10 cellular contexts compared by ENCODE assay signal in the genomic region with DNA sequence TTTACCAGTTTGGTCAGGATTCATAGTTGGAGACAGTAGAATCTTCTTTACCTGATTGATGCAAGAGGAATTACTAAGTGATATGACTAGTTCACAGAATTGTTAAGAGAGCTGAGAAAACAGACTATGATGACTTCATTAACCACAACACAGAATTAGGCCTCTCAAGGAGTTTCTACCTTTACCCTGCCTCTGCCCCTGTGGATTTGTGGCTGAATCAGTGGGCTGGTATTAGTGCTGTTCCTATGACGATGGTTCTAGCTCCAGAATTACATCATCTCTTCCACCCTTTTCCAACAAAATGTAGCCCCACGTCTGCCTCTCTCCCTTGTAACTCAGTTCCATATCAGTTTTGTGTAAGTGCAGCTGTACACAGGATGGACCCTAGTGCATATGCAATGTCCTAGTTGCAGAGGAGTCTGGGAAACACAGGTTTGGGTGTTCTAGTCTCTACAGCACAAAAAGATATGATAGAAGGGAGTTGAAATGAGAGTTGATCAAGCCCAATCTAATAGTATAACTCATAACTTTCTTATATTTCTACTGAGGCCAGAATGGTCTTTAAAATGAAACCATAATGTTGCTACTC.
DNase-seq lines count a peak whose midpoint lies in the region; ATAC-seq and TF ChIP-seq lines count a peak whose summit lies in the region.
"Had no signal": no experiment of that assay in that cellular context is flagged by ENCODE, and none has a peak within 500 bp of the region (broad histone marks: within the 10 kb centered on the region; RNA-seq: fewer than 3 reads in every experiment).

No MANE protein-coding gene starts in this region.

- no peak overlapping the region for H3K9ac ChIP-seq in SK-N-SH

- no peak overlapping the region for H3K4me2 ChIP-seq in SK-N-SH

- no peak overlapping the region for H3K27ac Mint-ChIP-seq in T-helper 2 cell treated with Interferon-gamma antibody and Interleukin-4, amounts not matched to agents 5 μg/mL and 100 μg/mL, for 36 hours

- no peaks in the 10 kb centered on the region for H3K9me3 Mint-ChIP-seq in T-helper 2 cell treated with Interferon-gamma antibody and Interleukin-4, amounts not matched to agents 5 μg/mL and 100 μg/mL, for 36 hours
- H3K9me3 Mint-ChIP-seq: neural crest cell had no signal

- H3K9me2 ChIP-seq in SK-N-SH = no peaks in the 10 kb centered on the region

- WGBS in SK-N-SH (ENCODE audit: low lambda C conversion rate) = 6% methylated on average over 2 of the region's 2 CpGs

- DNase-seq in GM12865 (ENCODE audit: low read depth) (peak; percentile 16), epithelial cell of esophagus (ENCODE audit: low read depth) (peak; percentile 87), NCI-H2171 treated with DMSO at 0.1 percent for 48 hours (lab: John Stamatoyannopoulos, UW) (no peak), SK-N-SH (no peak), C1 segment of cervical spinal cord (lab: John Stamatoyannopoulos, UW) (no peak)
- DNase-seq in T-helper 2 cell treated with Interferon-gamma antibody and Interleukin-4, amounts not matched to agents 5 μg/mL and 100 μg/mL, for 36 hours (ENCODE audit: low spot score) = no peak
- DNase-seq: NCI-H2171 had no signal

- no peaks in the 10 kb centered on the region for H3K27me3 ChIP-seq in SK-N-SH (ENCODE audit: insufficient read depth)

- no peak overlapping the region for H3K4me3 Mint-ChIP-seq in T-helper 2 cell treated with Interferon-gamma antibody and Interleukin-4, amounts not matched to agents 5 μg/mL and 100 μg/mL, for 36 hours
- H3K4me3 Mint-ChIP-seq: neural crest cell had no signal

- H3K4me1 Mint-ChIP-seq in T-helper 2 cell treated with Interferon-gamma antibody and Interleukin-4, amounts not matched to agents 5 μg/mL and 100 μg/mL, for 36 hours (ENCODE audit: low read depth) = no peaks in the 10 kb centered on the region

- no peaks in the 10 kb centered on the region for H3K9me3 ChIP-seq in SK-N-SH

- H2AFZ ChIP-seq in SK-N-SH (ENCODE audit: low read depth) = no peak overlapping the region

- ATAC-seq in GM21360 (IDR thresholded peaks at IDR 0.05; ENCODE audit: unreplicated experiment) = peak; percentile 94
- peak; percentile 89 for ATAC-seq in HG03432 (IDR thresholded peaks at IDR 0.05; ENCODE audit: unreplicated experiment)

- TF ChIP-seq CTCF in GM12865 (IDR thresholded peaks at IDR 0.05; ENCODE audit: insufficient read depth, low read depth, low read length, missing control alignments) = no peak
- TF ChIP-seq CTCF in epithelial cell of esophagus (IDR thresholded peaks at IDR 0.05; ENCODE audit: insufficient read depth, low read depth, low read length, missing control alignments) = no peak
- no peak for TF ChIP-seq CTCF in SK-N-SH (IDR thresholded peaks at IDR 0.05)

- H3K27me3 Mint-ChIP-seq in T-helper 2 cell treated with Interferon-gamma antibody and Interleukin-4, amounts not matched to agents 5 μg/mL and 100 μg/mL, for 36 hours (ENCODE audit: low read depth) = peaks cover 15% of the 10 kb centered on the region

- CTCF ChIA-PET in SK-N-SH (lab: Yijun Ruan, JAX) = no interaction called here

- no peak for TF ChIP-seq EP300 in SK-N-SH (IDR thresholded peaks at IDR 0.05; ENCODE audit: borderline replicate concordance in 1 of 2, low read depth in 1 of 2, low read length in 1 of 2)

- H3K79me2 ChIP-seq in SK-N-SH (ENCODE audit: insufficient read depth) = no peaks in the 10 kb centered on the region

- H3K4me1 ChIP-seq in SK-N-SH (ENCODE audit: control insufficient read depth in 1 of 2, insufficient read depth in 2 of 2, low read depth in 1 of 2, low read length in 1 of 2) = no peaks in the 10 kb centered on the region

- H3K36me3 Mint-ChIP-seq in T-helper 2 cell treated with Interferon-gamma antibody and Interleukin-4, amounts not matched to agents 5 μg/mL and 100 μg/mL, for 36 hours (ENCODE audit: low read depth) = no peaks in the 10 kb centered on the region

- no peaks in the 10 kb centered on the region for H4K20me1 ChIP-seq in SK-N-SH (ENCODE audit: insufficient read depth)

- H3K27ac ChIP-seq in SK-N-SH (ENCODE audit: low read depth in 2 of 2, low read length in 1 of 2) = no peak overlapping the region

- H3K36me3 ChIP-seq in SK-N-SH (replicated peaks in 1 of 2; ENCODE audit: control insufficient read depth in 1 of 2, insufficient read depth in 2 of 2, low read length in 1 of 2) = no peaks in the 10 kb centered on the region

- H3F3A ChIP-seq in SK-N-SH (replicated peaks; ENCODE audit: insufficient read depth) = no peaks in the 10 kb centered on the region

- POLR2A ChIA-PET in SK-N-SH (lab: Yijun Ruan, JAX) = no interaction called here

- no peak for TF ChIP-seq RAD21 in SK-N-SH (IDR thresholded peaks at IDR 0.05; ENCODE audit: low read length)

- H3K4me3 ChIP-seq in GM12865 (ENCODE audit: low read depth, low read length) = no peak overlapping the region
- no peak overlapping the region for H3K4me3 ChIP-seq in epithelial cell of esophagus (ENCODE audit: low read length)
- H3K4me3 ChIP-seq in SK-N-SH (ENCODE audit: low read depth in 2 of 2, low read length in 1 of 2) = no peak overlapping the region

TF ChIP-seq in SK-N-SH, 30 proteins besides CTCF, POLR2A, EP300 and RAD21:
- TF ChIP-seq CHD2 (IDR thresholded peaks at IDR 0.05; ENCODE audit: low read length, partially characterized antibody) (no peak), NRF1 (IDR thresholded peaks at IDR 0.05; ENCODE audit: low read depth, low read length) (no peak), NFIC (IDR thresholded peaks at IDR 0.05; ENCODE audit: borderline replicate concordance) (no peak), RXRA (IDR thresholded peaks at IDR 0.05; ENCODE audit: borderline replicate concordance, low read depth) (no peak), MXI1 (IDR thresholded peaks at IDR 0.05; ENCODE audit: low read depth, low read length) (no peak), FOSL2 (IDR thresholded peaks at IDR 0.05; ENCODE audit: borderline replicate concordance, low read depth) (no peak), SIN3A (IDR thresholded peaks at IDR 0.05; ENCODE audit: borderline replicate concordance, low read depth, low read length) (no peak), SMC3 (IDR thresholded peaks at IDR 0.05; ENCODE audit: low read depth, low read length) (no peak), IRF3 (IDR thresholded peaks at IDR 0.05; ENCODE audit: low read depth, low read length) (no peak), RFX5 (IDR thresholded peaks at IDR 0.05; ENCODE audit: low read length) (no peak), GABPA (IDR thresholded peaks at IDR 0.05; ENCODE audit: low read depth) (no peak), RCOR1 (IDR thresholded peaks at IDR 0.05; ENCODE audit: low read length) (no peak), USF2 (IDR thresholded peaks at IDR 0.05; ENCODE audit: borderline replicate concordance, low read depth, low read length) (no peak)
- TF ChIP-seq, protein P1, sequence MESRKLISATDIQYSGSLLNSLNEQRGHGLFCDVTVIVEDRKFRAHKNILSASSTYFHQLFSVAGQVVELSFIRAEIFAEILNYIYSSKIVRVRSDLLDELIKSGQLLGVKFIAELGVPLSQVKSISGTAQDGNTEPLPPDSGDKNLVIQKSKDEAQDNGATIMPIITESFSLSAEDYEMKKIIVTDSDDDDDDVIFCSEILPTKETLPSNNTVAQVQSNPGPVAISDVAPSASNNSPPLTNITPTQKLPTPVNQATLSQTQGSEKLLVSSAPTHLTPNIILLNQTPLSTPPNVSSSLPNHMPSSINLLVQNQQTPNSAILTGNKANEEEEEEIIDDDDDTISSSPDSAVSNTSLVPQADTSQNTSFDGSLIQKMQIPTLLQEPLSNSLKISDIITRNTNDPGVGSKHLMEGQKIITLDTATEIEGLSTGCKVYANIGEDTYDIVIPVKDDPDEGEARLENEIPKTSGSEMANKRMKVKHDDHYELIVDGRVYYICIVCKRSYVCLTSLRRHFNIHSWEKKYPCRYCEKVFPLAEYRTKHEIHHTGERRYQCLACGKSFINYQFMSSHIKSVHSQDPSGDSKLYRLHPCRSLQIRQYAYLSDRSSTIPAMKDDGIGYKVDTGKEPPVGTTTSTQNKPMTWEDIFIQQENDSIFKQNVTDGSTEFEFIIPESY (IDR thresholded peaks at IDR 0.05; ENCODE audit: borderline replicate concordance, low read depth) = no peak

Comparison
In these comparisons a context has a peak if more than half of its experiments do, and no peak if none do; other contexts are left out.
1. DNase-seq: peak in GM12865 (single experiment) and epithelial cell of esophagus (single experiment); none in T-helper 2 cell treated with Interferon-gamma antibody and Interleukin-4, amounts not matched to agents 5 μg/mL and 100 μg/mL, for 36 hours (single experiment), NCI-H2171 treated with DMSO at 0.1 percent for 48 hours (single experiment), SK-N-SH (single experiment) and C1 segment of cervical spinal cord (0 of 14).